Comparison of ENCODE assay signal across 16 cellular contexts in genomic region chr12:49795654-49796105, GRCh38. TPM values are rescaled to one million over a fixed set of nuclear protein-coding genes. Genes with fewer than 3 reads are reported as not detected.
DNase-seq lines count a peak whose midpoint lies in the region; ATAC-seq and TF ChIP-seq lines count a peak whose summit lies in the region.
"Had no signal": no experiment of that assay in that cellular context is flagged by ENCODE, and none has a peak within 500 bp of the region (broad histone marks: within the 10 kb centered on the region; RNA-seq: fewer than 3 reads in every experiment).

No MANE protein-coding gene starts in this region.

- 88 to 94% (median 89%) methylated on average over 9 to 12 of the region's 12 CpGs for WGBS in stomach, 5 donors

- intact Hi-C loops in stomach (cut with DNase I; ENCODE audit: low total_unique reads): no loop called here

- no peak for TF ChIP-seq EP300 in stomach (IDR thresholded peaks at IDR 0.05)

- ATAC-seq in HG03097 (IDR thresholded peaks at IDR 0.05; ENCODE audit: low FRiP score, unreplicated experiment): no peak
- ATAC-seq: GM12878, HCT116 had no signal

- DNase-seq in GM10248 (ENCODE audit: extremely low spot score) (peak; percentile 11), H7 (peak; percentile 46), stomach (no peak), mucosa of gallbladder (ENCODE audit: low spot score) (no peak)
- DNase-seq: C1 segment of cervical spinal cord; Calu3; CD4-positive, alpha-beta memory T cell; COR-L47; DMS153; DND-41; GM23248; H9 had no signal

- no peaks in the 10 kb centered on the region for H3K27me3 ChIP-seq in H7 (ENCODE audit: control insufficient read depth, insufficient read depth, low read length)
- H3K27me3 ChIP-seq in neutrophil: no peaks in the 10 kb centered on the region
- H3K27me3 ChIP-seq in stomach: no peaks in the 10 kb centered on the region

- H3K36me3 ChIP-seq in H7 (replicated peaks; ENCODE audit: control insufficient read depth, insufficient read depth, low read length) (peaks cover 4% of the 10 kb centered on the region), neutrophil (peaks cover 38% of the 10 kb centered on the region), stomach (peaks cover 20 to 97% (median 88%) of the 10 kb centered on the region in 4 donors)

- H3K4me1 ChIP-seq in neutrophil (ENCODE audit: control insufficient read depth in 1 of 2, insufficient read depth in 1 of 2, low read depth in 1 of 2, low read length in 1 of 2) (peaks cover 35 to 37% of the 10 kb centered on the region in 2 experiments), stomach (no peaks in the 10 kb centered on the region)

- H3K4me3 ChIP-seq in H7 (ENCODE audit: insufficient read depth, low read depth, low read length): no peak overlapping the region
- no peak overlapping the region for H3K4me3 ChIP-seq in neutrophil (ENCODE audit: low read depth in 1 of 2, low read length in 1 of 2)
- no peak overlapping the region for H3K4me3 ChIP-seq in stomach
- H3K4me3 ChIP-seq: GM12878, GM23248 had no signal

- TF ChIP-seq POLR2A in stomach (IDR thresholded peaks at IDR 0.05): no peak

- peak overlapping the region; percentile 76 for H3K27ac ChIP-seq in neutrophil
- H3K27ac ChIP-seq in stomach: no peak overlapping the region
- H3K27ac ChIP-seq: GM23248 had no signal

- POLR2A ChIA-PET in GM10248 (lab: Yijun Ruan, JAX): interaction anchor here (0.6 kb wide), 1 partner anchor 52 kb away, joined by 8 read pairs; no protein-coding TSS in a partner anchor

- TF ChIP-seq CTCF in GM10248 (IDR thresholded peaks at IDR 0.05; ENCODE audit: control extremely low read depth, extremely low read depth, low read depth, missing control alignments) (no peak), neutrophil (IDR thresholded peaks at IDR 0.05) (no peak), stomach (IDR thresholded peaks at IDR 0.05) (no peak)

- H3K9me3 ChIP-seq in neutrophil (no peaks in the 10 kb centered on the region), stomach (no peaks in the 10 kb centered on the region)

- CTCF ChIA-PET in GM10248 (lab: Yijun Ruan, JAX): interaction anchor here (0.9 to 6.0 kb wide), 6 partner anchors 15 to 215 kb away, joined by 3 to 34 read pairs (median 6); no protein-coding TSS in a partner anchor

RNA-seq across cellular contexts. Expression of gene NCKAP5L, which starts 32.5 kb away (rescaled TPM):
- 20.0 and 22.3 TPM in 2 replicates for total RNA-seq in H7 (2014; rRNA removed; shearing (Covaris generic))
- total RNA-seq in stomach (10 to 100 TPM in 2 of 5 donors, 1 to 10 TPM in 3; 4.9 to 16.5 (median 8.3) TPM), mucosa of gallbladder (22.0 TPM)
- 1 to 10 TPM; 3.5 to 9.7 (median 4.1) TPM for polyA plus RNA-seq in stomach

RNA-seq across cellular contexts. Expression of gene BCDIN3D, which starts 47.2 kb away (rescaled TPM):
- total RNA-seq in H7 (2014; rRNA removed; shearing (Covaris generic)): 1.4 and 1.6 TPM in 2 replicates
- total RNA-seq in stomach: 10 to 100 TPM in 1 of 5 donors, 1 to 10 TPM in 2, under 1 TPM in 1, not detected in 1; 0.58 to 14.7 (median 3.6) TPM
- 1 to 10 TPM; 1.8 to 2.7 (median 2.6) TPM for polyA plus RNA-seq in stomach
- 6.0 TPM for total RNA-seq in mucosa of gallbladder

RNA-seq across cellular contexts. Expression of gene TMBIM6, which starts 54.3 kb away (rescaled TPM):
- 385 and 401 TPM in 2 replicates for total RNA-seq in H7 (2014; rRNA removed; shearing (Covaris generic))
- total RNA-seq in stomach: 100 to 1,000 TPM in 4 of 5 donors, 10 to 100 TPM in 1; 94.5 to 606 (median 420) TPM
- 100 to 1,000 TPM in 2 of 3 donors, 10 to 100 TPM in 1; 79.6 to 207 (median 160) TPM for polyA plus RNA-seq in stomach
- 901 TPM for total RNA-seq in mucosa of gallbladder

Comparison
In these comparisons a context has a peak if more than half of its experiments do, and no peak if none do; other contexts are left out.
1. DNase-seq: peak in GM10248 (single experiment) and H7 (single experiment); none in stomach (single experiment) and mucosa of gallbladder (single experiment).